15 cellular contexts compared by ENCODE assay signal in the genomic region with DNA sequence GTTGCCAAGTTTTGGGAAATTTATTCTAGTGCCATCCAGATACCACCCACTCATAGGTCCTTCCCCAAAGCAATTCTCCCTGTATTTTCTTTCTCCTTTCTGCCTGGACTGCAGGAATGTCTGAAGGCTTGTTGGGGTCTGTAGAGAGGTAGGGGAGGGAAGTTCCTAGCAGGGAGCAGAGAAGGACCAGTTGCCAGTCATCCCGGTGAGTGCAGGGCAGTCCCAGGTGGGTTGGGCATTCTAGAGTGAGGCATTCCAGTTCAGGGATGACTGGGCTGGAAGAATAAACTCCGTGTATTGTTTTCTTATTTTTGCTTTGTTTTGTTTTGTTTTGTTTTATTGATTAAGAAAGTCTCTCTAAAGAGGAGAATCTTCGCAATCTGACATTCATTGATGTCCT.
"Had no signal": no experiment of that assay in that cellular context is flagged by ENCODE, and none has a peak within 500 bp of the region (broad histone marks: within the 10 kb centered on the region; RNA-seq: fewer than 3 reads in every experiment).

No MANE protein-coding gene starts in this region.

- H2AFZ ChIP-seq: hepatocyte had no signal

- H3K4me2 ChIP-seq: hepatocyte had no signal

- H3K27me3 ChIP-seq: adrenal gland, cardiac muscle cell, esophagus muscularis mucosa, hepatocyte, neutrophil, upper lobe of left lung had no signal

- DNase-seq: activated CD4-positive, alpha-beta T cell treated with anti-CD3 and anti-CD28 coated beads, Interleukin-2, amount 50 U/mL, for 48 hours; activated CD8-positive, alpha-beta memory T cell treated with anti-CD3 and anti-CD28 coated beads, Interleukin-2, amount 10 ng/mL, durations not matched to agents 7 days and 5 days; activated effector memory CD4-positive, alpha-beta T cell treated with Interleukin-2 at 50 U/mL for 16 hours; activated T-cell treated with anti-CD3 and anti-CD28 coated beads, Interleukin-2, amount 50 U/mL, for 24 hours; adrenal gland; left ventricle myocardium superior; retina; stimulated activated CD4-positive, alpha-beta T cell treated with anti-CD3 and anti-CD28 coated beads, Interleukin-15, amount 100 ng/mL, for 24 hours; stimulated activated CD4-positive, alpha-beta T cell treated with anti-CD3 and anti-CD28 coated beads, Interleukin-4, amount 100 ng/mL, for 24 hours; stimulated activated naive CD4-positive, alpha-beta T cell; upper lobe of left lung had no signal

- H3K4me3 ChIP-seq: adrenal gland, cardiac muscle cell, esophagus muscularis mucosa, hepatocyte, upper lobe of left lung had no signal

- H3K36me3 ChIP-seq: adrenal gland, cardiac muscle cell, esophagus muscularis mucosa, neutrophil, upper lobe of left lung had no signal

- ATAC-seq: activated CD8-positive, alpha-beta memory T cell treated with anti-CD3 and anti-CD28 coated beads, Interleukin-2, amount 10 ng/mL, durations not matched to agents 7 days and 5 days; left ventricle myocardium superior had no signal

- H3K27ac ChIP-seq: cardiac muscle cell, esophagus muscularis mucosa, hepatocyte, neutrophil, upper lobe of left lung had no signal

- H3K9me3 ChIP-seq: adrenal gland, esophagus muscularis mucosa, neutrophil, upper lobe of left lung had no signal
